17 cellular contexts compared by ENCODE assay signal in the genomic region with DNA sequence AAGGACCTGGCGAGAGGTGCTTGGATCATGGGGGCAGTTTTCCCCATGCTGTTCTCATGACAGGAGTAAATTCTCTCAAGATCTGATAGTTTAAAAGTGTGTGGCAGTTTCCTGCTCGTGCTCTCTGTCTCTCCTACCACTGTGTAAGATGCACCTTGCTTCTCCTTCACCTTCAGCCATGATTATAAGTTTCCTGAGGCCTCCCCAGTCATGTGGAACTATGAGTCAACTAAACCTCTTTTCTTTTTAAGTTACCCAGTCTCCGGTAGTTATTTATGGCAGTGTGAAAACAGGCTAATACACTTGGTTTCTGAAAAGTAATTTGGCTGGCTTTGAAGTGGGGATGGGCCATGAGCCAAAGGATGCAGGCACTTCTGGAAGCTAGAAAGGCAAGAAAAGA.
"Had no signal": no experiment of that assay in that cellular context is flagged by ENCODE, and none has a peak within 500 bp of the region (broad histone marks: within the 10 kb centered on the region; RNA-seq: fewer than 3 reads in every experiment).

No MANE protein-coding gene starts in this region.

- H3K4me3 Mint-ChIP-seq: activated B cell treated with CpG ODN at 0.5 μM for 24 hours; activated CD4-positive, alpha-beta memory T cell treated with anti-CD3 and anti-CD28 coated beads for 36 hours; activated CD8-positive, alpha-beta memory T cell treated with anti-CD3 and anti-CD28 coated beads, Interleukin-2, amount 10 ng/mL, durations not matched to agents 7 days and 5 days; endodermal cell; natural killer cell treated with Interleukin-12 subunit alpha and Interleukin-12 subunit beta and Interleukin-15 and Interleukin-18, amount 100 ng/mL, for 72 hours had no signal

- H3K27me3 ChIP-seq: gastroesophageal sphincter, neutrophil, ovary, tibial artery had no signal

- H3K27ac Mint-ChIP-seq: activated B cell treated with CpG ODN at 0.5 μM for 24 hours; activated CD4-positive, alpha-beta memory T cell treated with anti-CD3 and anti-CD28 coated beads for 36 hours; endodermal cell; natural killer cell treated with Interleukin-12 subunit alpha and Interleukin-12 subunit beta and Interleukin-15 and Interleukin-18, amount 100 ng/mL, for 72 hours had no signal

- H3K4me1 Mint-ChIP-seq: activated B cell treated with CpG ODN at 0.5 μM for 24 hours had no signal

- H3K36me3 ChIP-seq: ovary, prostate gland had no signal

- DNase-seq: activated B cell treated with CpG ODN at 0.5 μM for 24 hours; activated CD4-positive, alpha-beta memory T cell treated with anti-CD3 and anti-CD28 coated beads for 36 hours; activated CD4-positive, alpha-beta T cell treated with anti-CD3 and anti-CD28 coated beads for 48 hours; activated CD8-positive, alpha-beta memory T cell treated with anti-CD3 and anti-CD28 coated beads, Interleukin-2, amount 10 ng/mL, durations not matched to agents 7 days and 5 days; cerebellar nuclear complex; head of caudate nucleus; hypothalamus; ovary; stimulated activated CD4-positive, alpha-beta T cell treated with anti-CD3 and anti-CD28 coated beads, Interleukin-2, amount 100 ng/mL, for 48 hours; stimulated activated naive CD4-positive, alpha-beta T cell treated with Interleukin-2 at 50 U/mL for 16 hours; tibial artery had no signal

- H3K4me1 ChIP-seq: gastroesophageal sphincter, prostate gland, tibial artery had no signal

- H3K36me3 Mint-ChIP-seq: natural killer cell treated with Interleukin-12 subunit alpha and Interleukin-12 subunit beta and Interleukin-15 and Interleukin-18, amount 100 ng/mL, for 72 hours had no signal

- ATAC-seq: activated CD8-positive, alpha-beta memory T cell treated with anti-CD3 and anti-CD28 coated beads, Interleukin-2, amount 10 ng/mL, durations not matched to agents 7 days and 5 days; gastroesophageal sphincter had no signal

- H3K9me3 ChIP-seq: gastroesophageal sphincter, neutrophil, ovary, prostate gland, tibial artery had no signal

- H3K27me3 Mint-ChIP-seq: activated B cell treated with CpG ODN at 0.5 μM for 24 hours; activated CD4-positive, alpha-beta memory T cell treated with anti-CD3 and anti-CD28 coated beads for 36 hours; activated CD8-positive, alpha-beta memory T cell treated with anti-CD3 and anti-CD28 coated beads, Interleukin-2, amount 10 ng/mL, durations not matched to agents 7 days and 5 days; natural killer cell treated with Interleukin-12 subunit alpha and Interleukin-12 subunit beta and Interleukin-15 and Interleukin-18, amount 100 ng/mL, for 72 hours had no signal

- H3K4me3 ChIP-seq: coronary artery, gastroesophageal sphincter, ovary, prostate gland, tibial artery had no signal

- H3K9me3 Mint-ChIP-seq: activated B cell treated with CpG ODN at 0.5 μM for 24 hours; activated CD4-positive, alpha-beta memory T cell treated with anti-CD3 and anti-CD28 coated beads for 36 hours; endodermal cell; natural killer cell treated with Interleukin-12 subunit alpha and Interleukin-12 subunit beta and Interleukin-15 and Interleukin-18, amount 100 ng/mL, for 72 hours had no signal

- H3K27ac ChIP-seq: coronary artery, gastroesophageal sphincter, neutrophil, ovary, prostate gland, tibial artery had no signal
